20 cellular contexts compared by ENCODE assay signal in the genomic region with DNA sequence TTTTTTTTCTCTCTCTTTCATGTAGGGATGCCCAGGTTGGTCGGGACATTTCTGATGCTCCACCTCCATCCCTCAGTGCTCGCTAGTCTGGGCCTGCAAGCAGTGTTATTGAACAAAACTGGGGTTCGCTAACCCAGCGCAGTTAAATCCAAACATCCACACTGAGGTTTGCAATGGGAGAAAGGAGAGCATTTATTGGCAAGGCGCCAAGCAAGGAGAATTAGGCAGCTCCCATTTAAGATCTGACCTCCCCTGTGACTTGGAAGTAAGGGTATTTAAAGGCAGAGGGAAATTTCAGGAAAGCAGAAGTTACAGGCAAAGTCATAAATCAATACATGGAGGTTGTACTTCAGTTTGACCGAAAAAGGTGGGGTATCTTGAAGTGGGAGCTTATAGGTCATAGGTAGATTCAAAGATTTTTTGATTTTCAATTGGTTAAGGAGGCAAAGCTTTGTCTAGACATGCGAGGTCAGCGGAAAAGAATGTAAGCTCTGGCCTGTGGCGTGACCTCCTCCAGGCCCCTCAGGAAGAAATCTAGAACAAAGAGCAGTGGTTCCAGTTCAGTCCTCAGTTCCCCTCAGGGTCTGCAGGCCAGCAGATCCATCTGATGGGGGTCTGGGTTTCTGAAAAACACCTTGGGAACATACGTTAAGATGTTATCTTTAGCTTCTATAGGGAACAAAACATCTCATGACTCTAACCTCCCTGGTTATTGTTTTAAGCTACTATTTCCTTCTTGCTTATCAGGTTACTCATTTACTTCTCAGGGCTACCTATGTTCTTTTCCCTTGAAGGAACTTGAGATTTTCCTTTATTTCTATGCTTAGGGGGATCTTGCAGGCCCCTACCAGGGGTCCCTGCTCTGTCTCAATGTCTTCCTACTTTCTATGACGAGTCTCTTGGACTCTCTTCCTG.
A peak's percentile ranks its signal among the peaks of the same experiment; 100 is the strongest.
DNase-seq lines count a peak whose midpoint lies in the region; ATAC-seq, FAIRE-seq and TF ChIP-seq lines count a peak whose summit lies in the region.
"Had no signal": no experiment of that assay in that cellular context is flagged by ENCODE, and none has a peak within 500 bp of the region (broad histone marks: within the 10 kb centered on the region; RNA-seq: fewer than 3 reads in every experiment).

No MANE protein-coding gene starts in this region.

- H4K5ac ChIP-seq in mesendoderm (ENCODE audit: low read length): no peak overlapping the region

- no peak overlapping the region for H3K23ac ChIP-seq in mesendoderm (ENCODE audit: low read length)

- no peak overlapping the region for H3K9ac ChIP-seq in endodermal cell (ENCODE audit: extremely low read depth, low read length, poor library complexity, severe bottlenecking)
- H3K9ac ChIP-seq in mesendoderm (ENCODE audit: low read length): no peak overlapping the region
- H3K9ac ChIP-seq: KMS-11 had no signal

- no peak overlapping the region for H3K4me3 ChIP-seq in endodermal cell (ENCODE audit: low read length)
- H3K4me3 ChIP-seq in mesendoderm (ENCODE audit: low read length): no peak overlapping the region
- H3K4me3 ChIP-seq in small intestine (ENCODE audit: low read depth in 1 of 2, low read length in 2 of 2): no peak overlapping the region

- no peak for TF ChIP-seq CTCF in endodermal cell (conservative IDR thresholded peaks at IDR 0.05)

- no peak overlapping the region for H2AK5ac ChIP-seq in mesendoderm (ENCODE audit: low read length)

- H4K8ac ChIP-seq in mesendoderm (ENCODE audit: low read depth, low read length): peak overlapping the region; percentile 58

- H3K36me3 Mint-ChIP-seq in endodermal cell (ENCODE audit: low read depth): peaks cover 2% of the 10 kb centered on the region

- no peaks in the 10 kb centered on the region for H3K79me2 ChIP-seq in mesendoderm (ENCODE audit: control insufficient read depth, insufficient read depth, low read length)

- peak overlapping the region; percentile 83 for H3K27ac Mint-ChIP-seq in endodermal cell

- H3K36me3 ChIP-seq in endodermal cell (ENCODE audit: control insufficient read depth, insufficient read depth, low read length) (no peaks in the 10 kb centered on the region), mesendoderm (ENCODE audit: control insufficient read depth, insufficient read depth, low read length) (no peaks in the 10 kb centered on the region), small intestine (ENCODE audit: control insufficient read depth in 2 of 2, insufficient read depth in 2 of 2, low read length in 2 of 2) (no peaks in the 10 kb centered on the region)

- no peaks in the 10 kb centered on the region for H3K79me1 ChIP-seq in mesendoderm (ENCODE audit: low read length)

- H3K27me3 Mint-ChIP-seq in endodermal cell (ENCODE audit: insufficient read depth): no peaks in the 10 kb centered on the region

- H3K4ac ChIP-seq in mesendoderm (ENCODE audit: low read depth, low read length): peak overlapping the region; percentile 10

- FAIRE-seq in small intestine (lab: Jason Lieb, UNC): no peak
- FAIRE-seq: HTR-8/SVneo had no signal

- no peaks in the 10 kb centered on the region for H3K9me3 ChIP-seq in endodermal cell (ENCODE audit: control insufficient read depth, low read length)
- no peaks in the 10 kb centered on the region for H3K9me3 ChIP-seq in small intestine (ENCODE audit: control insufficient read depth, low read depth)

- 88 to 92% methylated on average over 9 to 11 of the region's 11 CpGs for WGBS in endodermal cell (ENCODE audit: insufficient coverage in 1 of 2, insufficient read length in 1 of 2), 2 experiments
- no CpG with 5 or more reads among the region's 11 CpGs for WGBS in mesendoderm (ENCODE audit: extremely low coverage, insufficient coverage, low lambda C conversion rate)
- 70 to 75% (median 71%) methylated on average over 11 of the region's 11 CpGs for WGBS in small intestine, 3 donors

- peaks cover 22% of the 10 kb centered on the region for H3K4me1 Mint-ChIP-seq in endodermal cell

- no peak overlapping the region for H3K4me3 Mint-ChIP-seq in endodermal cell

- H3K4me1 ChIP-seq in endodermal cell (ENCODE audit: control insufficient read depth, insufficient read depth, low read length) (peaks cover 8% of the 10 kb centered on the region), mesendoderm (ENCODE audit: control insufficient read depth, low read depth, low read length) (no peaks in the 10 kb centered on the region), small intestine (ENCODE audit: control insufficient read depth in 2 of 2, insufficient read depth in 1 of 2, low read depth in 1 of 2, low read length in 1 of 2) (no peaks in the 10 kb centered on the region)

- no peak overlapping the region for H2BK120ac ChIP-seq in mesendoderm (ENCODE audit: low read depth, low read length)

- H3K27ac ChIP-seq in endodermal cell (ENCODE audit: low read depth, low read length) (no peak overlapping the region), mesendoderm (ENCODE audit: low read depth, low read length) (no peak overlapping the region), small intestine (ENCODE audit: low read depth in 1 of 2, low read length in 1 of 2) (no peak overlapping the region)
- H3K27ac ChIP-seq: KMS-11 had no signal

- no peak for ATAC-seq in HG03460 (IDR thresholded peaks at IDR 0.05; ENCODE audit: unreplicated experiment)

- H2BK5ac ChIP-seq in mesendoderm (ENCODE audit: low read length): no peak overlapping the region

- no peak overlapping the region for H3K4me2 ChIP-seq in mesendoderm (ENCODE audit: low read length)
- H3K4me2 ChIP-seq: KMS-11 had no signal

- H3K9me3 Mint-ChIP-seq in endodermal cell: peaks cover 3% of the 10 kb centered on the region

- H3K18ac ChIP-seq in mesendoderm (ENCODE audit: low read length): peak overlapping the region; percentile 94

- DNase-seq in NOMO-1 treated with DMSO at 0.1 percent for 48 hours (lab: John Stamatoyannopoulos, UW; ENCODE audit: unreplicated experiment): peak; percentile 39
- no peak for DNase-seq in NOMO-1 treated with dmso at 0.1 percent for 144 hours (lab: John Stamatoyannopoulos, UW; ENCODE audit: unreplicated experiment)
- DNase-seq in endodermal cell: no peak
- peak; percentile 70 for DNase-seq in mesendoderm
- DNase-seq in small intestine: peak; percentile 17
- DNase-seq in HUDEP-2 (lab: John Stamatoyannopoulos, UW; ENCODE audit: unreplicated experiment in 76 of 76): no peak
- DNase-seq in D341Med (ENCODE audit: low spot score): no peak
- DNase-seq: C1 segment of cervical spinal cord, DND-41, GF-D8, GOT3, MM.1S, NCI-H1105, NCI-H187, NCI-H2171 treated with DMSO at 0.1 percent for 48 hours, NCI-H774, RPMI8226 had no signal

- peak overlapping the region; percentile 49 for H3K56ac ChIP-seq in mesendoderm (ENCODE audit: low read length)

- H3K27me3 ChIP-seq in endodermal cell (ENCODE audit: control insufficient read depth, insufficient read depth, low read length, poor library complexity, severe bottlenecking): no peaks in the 10 kb centered on the region
- no peaks in the 10 kb centered on the region for H3K27me3 ChIP-seq in mesendoderm (ENCODE audit: insufficient read depth, low read length, poor library complexity)
- H3K27me3 ChIP-seq in small intestine (ENCODE audit: control insufficient read depth in 2 of 2, insufficient read depth in 2 of 2, low read length in 2 of 2): peaks cover 0 to 8% of the 10 kb centered on the region in 2 donors

- no peak overlapping the region for H2BK15ac ChIP-seq in mesendoderm (replicated peaks; ENCODE audit: low read depth)

Comparison
In these comparisons a context has a peak if more than half of its experiments do, and no peak if none do; other contexts are left out.
1. DNase-seq: peak in NOMO-1 treated with DMSO at 0.1 percent for 48 hours (single experiment), mesendoderm (single experiment) and small intestine (single experiment); none in NOMO-1 treated with dmso at 0.1 percent for 144 hours (single experiment), endodermal cell (single experiment), HUDEP-2 (0 of 76) and D341Med (single experiment).